Comparison of ENCODE assay signal across 27 cellular contexts in the genomic region with DNA sequence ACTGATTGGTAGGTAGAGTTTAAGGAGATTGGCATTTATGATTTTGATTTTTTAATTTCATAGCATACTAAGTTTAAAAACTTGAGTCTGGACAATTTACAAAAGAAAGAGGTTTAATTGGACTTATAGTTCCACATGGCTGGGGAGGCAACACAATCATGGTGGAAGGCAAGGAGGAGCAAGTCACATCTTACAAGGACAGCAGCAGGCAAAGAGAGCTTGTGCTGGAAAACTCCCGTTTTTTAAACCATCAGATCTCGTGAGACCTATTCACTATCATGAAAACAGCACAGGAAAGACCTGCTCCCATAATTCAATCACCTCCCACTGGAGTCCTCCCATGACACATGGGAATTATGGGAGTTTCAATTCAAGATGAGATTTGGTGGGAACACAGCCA.
"Had no signal": no experiment of that assay in that cellular context is flagged by ENCODE, and none has a peak within 500 bp of the region (broad histone marks: within the 10 kb centered on the region; RNA-seq: fewer than 3 reads in every experiment).

No MANE protein-coding gene starts in this region.

- H3K27ac ChIP-seq: stomach, suprapubic skin, testis, thoracic aorta, thyroid gland, tibial artery, tibial nerve, transverse colon, upper lobe of left lung, upper lobe of right lung, uterus, vagina had no signal

- H3K27me3 ChIP-seq: stomach, suprapubic skin, testis, thyroid gland, tibial artery, tibial nerve, transverse colon, upper lobe of left lung, upper lobe of right lung, uterus, vagina had no signal

- DNase-seq: stimulated activated CD4-positive, alpha-beta T cell treated with anti-CD3 and anti-CD28 coated beads, Interleukin-2, amount 100 ng/mL, for 48 hours; stimulated activated CD4-positive, alpha-beta T cell treated with anti-CD3 and anti-CD28 coated beads, Interleukin-4, amount 100 ng/mL, for 1 hour; stimulated activated CD4-positive, alpha-beta T cell treated with anti-CD3 and anti-CD28 coated beads, Interleukin-4, amount 100 ng/mL, for 24 hours; stimulated activated CD4-positive, alpha-beta T cell treated with anti-CD3 and anti-CD28 coated beads, Interleukin-4, amount 100 ng/mL, for 4 hours; stimulated activated CD8-positive, alpha-beta memory T cell treated with anti-CD3 and anti-CD28 coated beads, Interleukin-4, amount 100 ng/mL, for 48 hours; stimulated activated naive B cell treated with anti-CD40 and anti-IgM and Interleukin-4, amounts not matched to agents 10 μg/mL and 1 μg/mL and 100 μg/mL, for 72 hours; stimulated activated naive CD4-positive, alpha-beta T cell; stimulated activated naive CD4-positive, alpha-beta T cell treated with Interleukin-2 at 50 U/mL for 16 hours; stimulated activated naive CD8-positive, alpha-beta T cell treated with anti-CD3 and anti-CD28 coated beads, Interleukin-15, amount 100 ng/mL, for 72 hours; stimulated activated naive CD8-positive, alpha-beta T cell treated with anti-CD3 and anti-CD28 coated beads, Interleukin-15, Interleukin-2, amounts not matched to agents 100 U/mL and 50 U/mL, for 24 hours; stomach; substantia nigra; testis; thyroid gland; tibial artery; transverse colon; trophoblast cell; upper lobe of left lung; upper lobe of right lung; uterus had no signal

- FAIRE-seq: urothelium cell line had no signal

- H3K4me1 ChIP-seq: stomach, suprapubic skin, testis, thyroid gland, tibial artery, transverse colon, upper lobe of left lung, upper lobe of right lung, uterus, vagina had no signal

- H3K36me3 ChIP-seq: stomach, suprapubic skin, thoracic aorta, thyroid gland, transverse colon, upper lobe of left lung, upper lobe of right lung, uterus, vagina had no signal

- H3K4me3 ChIP-seq: stomach, suprapubic skin, testis, thoracic aorta, thyroid gland, tibial artery, tibial nerve, transverse colon, upper lobe of left lung, upper lobe of right lung, uterus, vagina had no signal

- ATAC-seq: stimulated activated effector memory CD8-positive, alpha-beta T cell treated with anti-CD3 and anti-CD28 coated beads, Interleukin-12 subunit alpha, Interleukin-12 subunit beta, amount 100 ng/mL, for 72 hours; stimulated activated memory B cell treated with anti-CD40 and anti-IgM and Interleukin-4, amounts not matched to agents 10 μg/mL and 1 μg/mL and 100 μg/mL, for 72 hours; stimulated activated naive B cell treated with anti-CD40 and anti-IgM and Interleukin-4, amounts not matched to agents 10 μg/mL and 1 μg/mL and 100 μg/mL, for 72 hours; stimulated activated naive CD8-positive, alpha-beta T cell treated with anti-CD3 and anti-CD28 coated beads, Interleukin-15, amount 100 ng/mL, for 72 hours; stimulated activated naive CD8-positive, alpha-beta T cell treated with anti-CD3 and anti-CD28 coated beads, Interleukin-15, Interleukin-2, amounts not matched to agents 100 U/mL and 50 U/mL, for 24 hours; upper lobe of right lung had no signal

- H3K9me3 ChIP-seq: thyroid gland, vagina had no signal
